27 cellular contexts compared by ENCODE assay signal in genomic region chr14:27256805-27257204, GRCh38.
"Had no signal": no experiment of that assay in that cellular context is flagged by ENCODE, and none has a peak within 500 bp of the region (broad histone marks: within the 10 kb centered on the region; RNA-seq: fewer than 3 reads in every experiment).

No MANE protein-coding gene starts in this region.

- H3K36me3 ChIP-seq: stomach, suprapubic skin, thoracic aorta, thyroid gland, tibial artery, tibial nerve, transverse colon, upper lobe of left lung, upper lobe of right lung, uterus, vagina had no signal

- H3K4me3 ChIP-seq: stomach, suprapubic skin, testis, thoracic aorta, thyroid gland, tibial artery, tibial nerve, transverse colon, upper lobe of left lung, upper lobe of right lung, uterus, vagina had no signal

- DNase-seq: stimulated activated CD4-positive, alpha-beta T cell treated with anti-CD3 and anti-CD28 coated beads, Interleukin-2, amount 100 ng/mL, for 48 hours; stimulated activated CD4-positive, alpha-beta T cell treated with anti-CD3 and anti-CD28 coated beads, Interleukin-4, amount 100 ng/mL, for 1 hour; stimulated activated CD4-positive, alpha-beta T cell treated with anti-CD3 and anti-CD28 coated beads, Interleukin-4, amount 100 ng/mL, for 24 hours; stimulated activated CD4-positive, alpha-beta T cell treated with anti-CD3 and anti-CD28 coated beads, Interleukin-4, amount 100 ng/mL, for 4 hours; stimulated activated CD8-positive, alpha-beta memory T cell treated with anti-CD3 and anti-CD28 coated beads, Interleukin-4, amount 100 ng/mL, for 48 hours; stimulated activated naive B cell treated with anti-CD40 and anti-IgM and Interleukin-4, amounts not matched to agents 10 μg/mL and 1 μg/mL and 100 μg/mL, for 72 hours; stimulated activated naive CD4-positive, alpha-beta T cell; stimulated activated naive CD4-positive, alpha-beta T cell treated with Interleukin-2 at 50 U/mL for 16 hours; stimulated activated naive CD8-positive, alpha-beta T cell treated with anti-CD3 and anti-CD28 coated beads, Interleukin-15, amount 100 ng/mL, for 72 hours; stimulated activated naive CD8-positive, alpha-beta T cell treated with anti-CD3 and anti-CD28 coated beads, Interleukin-15, Interleukin-2, amounts not matched to agents 100 U/mL and 50 U/mL, for 24 hours; stomach; substantia nigra; testis; thyroid gland; tibial artery; transverse colon; trophoblast cell; upper lobe of left lung; upper lobe of right lung; uterus had no signal

- H3K4me1 ChIP-seq: stomach, suprapubic skin, testis, thyroid gland, tibial artery, transverse colon, upper lobe of left lung, upper lobe of right lung, uterus, vagina had no signal

- H3K9me3 ChIP-seq: suprapubic skin, testis, thoracic aorta, thyroid gland, transverse colon, upper lobe of left lung, upper lobe of right lung, uterus, vagina had no signal

- H3K27ac ChIP-seq: stomach, suprapubic skin, testis, thoracic aorta, thyroid gland, tibial artery, tibial nerve, transverse colon, upper lobe of left lung, upper lobe of right lung, uterus, vagina had no signal

- FAIRE-seq: urothelium cell line had no signal

- H3K27me3 ChIP-seq: stomach, suprapubic skin, testis, thyroid gland, tibial artery, tibial nerve, transverse colon, upper lobe of left lung, upper lobe of right lung, uterus, vagina had no signal

- ATAC-seq: stimulated activated effector memory CD8-positive, alpha-beta T cell treated with anti-CD3 and anti-CD28 coated beads, Interleukin-12 subunit alpha, Interleukin-12 subunit beta, amount 100 ng/mL, for 72 hours; stimulated activated memory B cell treated with anti-CD40 and anti-IgM and Interleukin-4, amounts not matched to agents 10 μg/mL and 1 μg/mL and 100 μg/mL, for 72 hours; stimulated activated naive B cell treated with anti-CD40 and anti-IgM and Interleukin-4, amounts not matched to agents 10 μg/mL and 1 μg/mL and 100 μg/mL, for 72 hours; stimulated activated naive CD8-positive, alpha-beta T cell treated with anti-CD3 and anti-CD28 coated beads, Interleukin-15, amount 100 ng/mL, for 72 hours; stimulated activated naive CD8-positive, alpha-beta T cell treated with anti-CD3 and anti-CD28 coated beads, Interleukin-15, Interleukin-2, amounts not matched to agents 100 U/mL and 50 U/mL, for 24 hours; upper lobe of right lung had no signal
